14 cellular contexts compared by ENCODE assay signal in genomic region chr13:30659980-30660379, GRCh38. TPM values are rescaled to one million over a fixed set of nuclear protein-coding genes. Genes with fewer than 3 reads are reported as not detected.
DNase-seq lines count a peak whose midpoint lies in the region; ATAC-seq and TF ChIP-seq lines count a peak whose summit lies in the region.
"Had no signal": no experiment of that assay in that cellular context is flagged by ENCODE, and none has a peak within 500 bp of the region (broad histone marks: within the 10 kb centered on the region; RNA-seq: fewer than 3 reads in every experiment).

No MANE protein-coding gene starts in this region.

- no peak for TF ChIP-seq POLR2A in gastroesophageal sphincter (IDR thresholded peaks at IDR 0.05)

- H3K27me3 Mint-ChIP-seq in neural progenitor cell (ENCODE audit: insufficient read depth, low read depth): no peaks in the 10 kb centered on the region

- H3K36me3 ChIP-seq in DND-41 (ENCODE audit: insufficient read depth, low read length): peaks cover 44% of the 10 kb centered on the region
- H3K36me3 ChIP-seq in Loucy (ENCODE audit: insufficient read depth, low read length): peaks cover 42% of the 10 kb centered on the region; the same call in 1 of the 2 replicates
- peaks cover 0 to 26% of the 10 kb centered on the region in 2 donors for H3K36me3 ChIP-seq in gastroesophageal sphincter
- peaks cover 4% of the 10 kb centered on the region for H3K36me3 ChIP-seq in neural progenitor cell
- peaks cover 10% of the 10 kb centered on the region for H3K36me3 ChIP-seq in colonic mucosa

- H3K4me3 ChIP-seq in DND-41 (ENCODE audit: low read depth in 1 of 2, low read length in 2 of 2): no peak overlapping the region
- peak overlapping the region; percentile 46 for H3K4me3 ChIP-seq in Loucy (ENCODE audit: low read length, poor library complexity, severe bottlenecking)
- H3K4me3 ChIP-seq in gastroesophageal sphincter: peak overlapping the region in 1 of 2 donors; percentile 26
- H3K4me3 ChIP-seq in neural progenitor cell: no peak overlapping the region
- H3K4me3 ChIP-seq in colonic mucosa: no peak overlapping the region
- H3K4me3 ChIP-seq: ascending aorta, lower lobe of right lung, SK-N-MC had no signal

- H2AFZ ChIP-seq in DND-41 (ENCODE audit: low read depth, low read length) (no peak overlapping the region), Loucy (ENCODE audit: low read length) (no peak overlapping the region), neural progenitor cell (replicated peaks) (no peak overlapping the region)

- WGBS in gastroesophageal sphincter (ENCODE audit: low coverage in 1 of 2), 2 donors: no CpG with 5 or more reads among the region's 7 CpGs

- intact Hi-C loops in colonic mucosa (cut with DNase I): no loop called here

- H3K9ac ChIP-seq in DND-41 (ENCODE audit: low read depth, low read length): no peak overlapping the region
- peak overlapping the region; percentile 61 for H3K9ac ChIP-seq in Loucy (ENCODE audit: low read depth, low read length, poor library complexity, severe bottlenecking)
- no peak overlapping the region for H3K9ac ChIP-seq in neural progenitor cell
- H3K9ac ChIP-seq in colonic mucosa (ENCODE audit: low read depth in 2 of 2, low read length in 2 of 2): no peak overlapping the region

- peaks cover 3% of the 10 kb centered on the region for H3K4me1 Mint-ChIP-seq in neural progenitor cell

- H3F3A ChIP-seq in Loucy (ENCODE audit: low read depth) (no peaks in the 10 kb centered on the region), neural progenitor cell (ENCODE audit: low read depth) (no peaks in the 10 kb centered on the region)

- TF ChIP-seq EP300 in gastroesophageal sphincter (IDR thresholded peaks at IDR 0.05): no peak

- H3K4me2 ChIP-seq in DND-41 (ENCODE audit: insufficient read depth, low read length) (no peak overlapping the region), Loucy (ENCODE audit: low read depth, low read length, poor library complexity, severe bottlenecking) (peak overlapping the region; percentile 63), neural progenitor cell (no peak overlapping the region)

- no peaks in the 10 kb centered on the region for H3K4me1 ChIP-seq in DND-41 (ENCODE audit: insufficient read depth, low read length)
- H3K4me1 ChIP-seq in Loucy (ENCODE audit: insufficient read depth, low read length, poor library complexity, severe bottlenecking): peaks cover 69% of the 10 kb centered on the region
- H3K4me1 ChIP-seq in gastroesophageal sphincter: peaks cover 0 to 24% (median 4%) of the 10 kb centered on the region in 3 donors
- H3K4me1 ChIP-seq in neural progenitor cell: no peaks in the 10 kb centered on the region
- H3K4me1 ChIP-seq in colonic mucosa: no peaks in the 10 kb centered on the region
- H3K4me1 ChIP-seq: ascending aorta, lower lobe of right lung had no signal

- H3K4me3 Mint-ChIP-seq in neural progenitor cell: no peak overlapping the region

- TF ChIP-seq CTCF in DND-41 (IDR thresholded peaks at IDR 0.05; ENCODE audit: borderline replicate concordance, extremely low read depth, low read length, poor library complexity, severe bottlenecking) (no peak), Loucy (conservative IDR thresholded peaks at IDR 0.05; ENCODE audit: low read length) (no peak), gastroesophageal sphincter (IDR thresholded peaks at IDR 0.05) (no peak), neural progenitor cell (IDR thresholded peaks at IDR 0.05) (no peak), colonic mucosa (IDR thresholded peaks at IDR 0.05) (no peak)

- no peaks in the 10 kb centered on the region for H3K9me3 ChIP-seq in DND-41 (ENCODE audit: insufficient read depth, low read length, severe bottlenecking)
- H3K9me3 ChIP-seq in Loucy (ENCODE audit: insufficient read depth, low read depth, low read length): no peaks in the 10 kb centered on the region
- H3K9me3 ChIP-seq in gastroesophageal sphincter: no peaks in the 10 kb centered on the region
- no peaks in the 10 kb centered on the region for H3K9me3 ChIP-seq in neural progenitor cell (ENCODE audit: low read depth)
- no peaks in the 10 kb centered on the region for H3K9me3 ChIP-seq in colonic mucosa
- H3K9me3 ChIP-seq: ascending aorta, lower lobe of right lung had no signal

- H3K36me3 Mint-ChIP-seq in neural progenitor cell: peaks cover 19% of the 10 kb centered on the region

- ATAC-seq in DND-41 (ENCODE audit: insufficient read depth, low read depth): peak; percentile 61
- peak; percentile 25 for ATAC-seq in gastroesophageal sphincter
- no peak for ATAC-seq in activated CD4-positive, CD25-positive, alpha-beta regulatory T cell treated with anti-CD3 and anti-CD28 coated beads, Interleukin-2, amount 50 U/mL, for 24 hours
- ATAC-seq: lower lobe of right lung; stimulated activated naive CD8-positive, alpha-beta T cell treated with anti-CD3 and anti-CD28 coated beads, Interleukin-15, Interleukin-2, amounts not matched to agents 100 U/mL and 50 U/mL, for 24 hours had no signal

- H4K20me1 ChIP-seq in DND-41 (ENCODE audit: insufficient read depth, low read length) (0 out of 2 replicates have a peak, but pooled peaks cover 3% of the 10 kb centered on the region), Loucy (ENCODE audit: insufficient read depth, low read length, poor library complexity, severe bottlenecking) (no peaks in the 10 kb centered on the region), neural progenitor cell (ENCODE audit: low read depth) (no peaks in the 10 kb centered on the region)

- no peaks in the 10 kb centered on the region for H3K79me2 ChIP-seq in DND-41 (ENCODE audit: insufficient read depth, low read length)
- H3K79me2 ChIP-seq in Loucy (ENCODE audit: insufficient read depth, low read length): peaks cover 7% of the 10 kb centered on the region
- H3K79me2 ChIP-seq in neural progenitor cell (ENCODE audit: low read depth): no peaks in the 10 kb centered on the region

- H3K27ac Mint-ChIP-seq in neural progenitor cell: no peak overlapping the region

- peaks cover 2% of the 10 kb centered on the region for H3K9me3 Mint-ChIP-seq in neural progenitor cell

- H3K27me3 ChIP-seq in DND-41 (ENCODE audit: insufficient read depth, low read length, poor library complexity) (no peaks in the 10 kb centered on the region), Loucy (ENCODE audit: insufficient read depth, low read length, poor library complexity, severe bottlenecking) (no peaks in the 10 kb centered on the region), gastroesophageal sphincter (no peaks in the 10 kb centered on the region), neural progenitor cell (no peaks in the 10 kb centered on the region), colonic mucosa (no peaks in the 10 kb centered on the region)
- H3K27me3 ChIP-seq: ascending aorta had no signal

- H3K9me2 ChIP-seq in Loucy (replicated peaks; ENCODE audit: low read depth, low read length): no peaks in the 10 kb centered on the region

- H3K27ac ChIP-seq in DND-41 (ENCODE audit: low read length) (no peak overlapping the region), gastroesophageal sphincter (peak overlapping the region in 3 of 4 donors; percentile 68 to 76 (median 73)), neural progenitor cell (peak overlapping the region; percentile 8), colonic mucosa (no peak overlapping the region)
- H3K27ac ChIP-seq: ascending aorta, lower lobe of right lung, SK-N-MC had no signal

- DNase-seq in DND-41 (no peak), neural progenitor cell (ENCODE audit: low spot score) (no peak), colonic mucosa (no peak), SKM-1 (lab: John Stamatoyannopoulos, UW; ENCODE audit: unreplicated experiment) (no peak), medulla oblongata (ENCODE audit: extremely low spot score) (no peak)
- DNase-seq: cortex of kidney; lower lobe of right lung; NCI-H2227 treated with DMSO at 0.1 percent for 48 hours; stimulated activated naive CD8-positive, alpha-beta T cell treated with anti-CD3 and anti-CD28 coated beads, Interleukin-15, Interleukin-2, amounts not matched to agents 100 U/mL and 50 U/mL, for 24 hours had no signal

RNA-seq across cellular contexts. Expression of gene USPL1, which starts 42.3 kb away (rescaled TPM):
- 10 to 100 TPM; 17.3 to 30.2 (median 23.5) TPM for total RNA-seq in gastroesophageal sphincter
- 36.2 and 42.5 TPM in 2 replicates for total RNA-seq in neural progenitor cell (ENCODE audit: low replicate concordance)
- 10 to 100 TPM in 1 of 2 donors, 1 to 10 TPM in 1; 8.8 to 14.8 TPM for total RNA-seq in colonic mucosa

Comparison
In these comparisons a context has a peak if more than half of its experiments do, and no peak if none do; other contexts are left out.
1. ATAC-seq: peak in DND-41 (single experiment) and gastroesophageal sphincter (single experiment); none in activated CD4-positive, CD25-positive, alpha-beta regulatory T cell treated with anti-CD3 and anti-CD28 coated beads, Interleukin-2, amount 50 U/mL, for 24 hours (0 of 2).
2. H3K27ac ChIP-seq: peak in gastroesophageal sphincter (3 of 4) and neural progenitor cell (single experiment); none in DND-41 (single experiment) and colonic mucosa (single experiment).